ENCODE assay signal across 20 cellular contexts in the genomic region with DNA sequence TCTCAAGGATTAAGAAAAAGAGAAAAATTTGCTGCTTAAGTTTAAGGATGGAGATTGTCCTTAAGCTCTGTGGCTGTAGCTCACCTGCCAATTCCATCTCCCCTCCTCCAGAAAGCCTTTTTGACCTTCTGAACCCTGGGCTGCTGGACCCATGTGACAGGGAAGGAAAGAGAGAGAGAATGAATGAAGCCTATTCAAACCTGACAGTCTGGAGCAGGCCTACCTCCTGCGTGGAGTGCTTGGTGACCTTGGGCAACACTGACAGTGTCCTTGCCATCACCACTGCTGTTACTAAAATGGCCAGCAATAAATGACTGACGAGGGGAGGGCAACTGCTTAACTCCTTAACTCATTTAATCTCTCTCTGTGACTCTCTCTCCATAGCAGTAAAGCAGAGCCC.
"Had no signal": no experiment of that assay in that cellular context is flagged by ENCODE, and none has a peak within 500 bp of the region (broad histone marks: within the 10 kb centered on the region; RNA-seq: fewer than 3 reads in every experiment).

No MANE protein-coding gene starts in this region.

- H3K36me3 Mint-ChIP-seq: stimulated activated memory B cell treated with anti-CD40 and anti-IgM and Interleukin-4, amounts not matched to agents 10 μg/mL and 1 μg/mL and 100 μg/mL, for 72 hours had no signal

- H3K27ac ChIP-seq: dorsolateral prefrontal cortex, epithelial cell of prostate, gastrocnemius medialis, heart right ventricle, left ventricle myocardium inferior, tibial nerve had no signal

- ATAC-seq: gastrocnemius medialis; heart right ventricle; right cardiac atrium; stimulated activated memory B cell treated with anti-CD40 and anti-IgM and Interleukin-4, amounts not matched to agents 10 μg/mL and 1 μg/mL and 100 μg/mL, for 72 hours had no signal

- FAIRE-seq: endometrium had no signal

- H3K27me3 ChIP-seq: esophagus muscularis mucosa, gastrocnemius medialis, heart right ventricle, tibial nerve had no signal

- H3K4me3 ChIP-seq: dorsolateral prefrontal cortex, esophagus muscularis mucosa, gastrocnemius medialis, heart right ventricle, left ventricle myocardium inferior, lung, tibial nerve had no signal

- H3K9me3 ChIP-seq: gastrocnemius medialis had no signal

- H3K4me3 Mint-ChIP-seq: stimulated activated memory B cell treated with anti-CD40 and anti-IgM and Interleukin-4, amounts not matched to agents 10 μg/mL and 1 μg/mL and 100 μg/mL, for 72 hours; stimulated activated naive CD8-positive, alpha-beta T cell treated with anti-CD3 and anti-CD28 coated beads, Interleukin-15, Interleukin-2, amounts not matched to agents 100 ng/mL and 50 ng/mL, for 24 hours had no signal

- H3K4me1 Mint-ChIP-seq: stimulated activated memory B cell treated with anti-CD40 and anti-IgM and Interleukin-4, amounts not matched to agents 10 μg/mL and 1 μg/mL and 100 μg/mL, for 72 hours had no signal

- H3K4me1 ChIP-seq: gastrocnemius medialis, left ventricle myocardium inferior had no signal

- DNase-seq: cortex of kidney; effector CD8-positive, alpha-beta T cell; gastrocnemius medialis; heart right ventricle; islet precursor cell; left ventricle myocardium inferior; mesenchymal stem cell; midbrain; right cardiac atrium; stimulated activated CD4-positive, alpha-beta T cell treated with anti-CD3 and anti-CD28 coated beads, Interleukin-15, amount 100 ng/mL, for 24 hours; stimulated activated CD4-positive, alpha-beta T cell treated with anti-CD3 and anti-CD28 coated beads, Interleukin-1b, Interleukin-23, amount 100 ng/mL, for 48 hours; stimulated activated CD4-positive, alpha-beta T cell treated with anti-CD3 and anti-CD28 coated beads, Interleukin-4, amount 100 ng/mL, for 24 hours had no signal

- H3K27ac Mint-ChIP-seq: stimulated activated memory B cell treated with anti-CD40 and anti-IgM and Interleukin-4, amounts not matched to agents 10 μg/mL and 1 μg/mL and 100 μg/mL, for 72 hours; stimulated activated naive CD8-positive, alpha-beta T cell treated with anti-CD3 and anti-CD28 coated beads, Interleukin-15, Interleukin-2, amounts not matched to agents 100 ng/mL and 50 ng/mL, for 24 hours had no signal

- H3K36me3 ChIP-seq: esophagus muscularis mucosa, gastrocnemius medialis, heart right ventricle, left ventricle myocardium inferior, tibial nerve had no signal
